Comparison of ENCODE assay signal across 17 cellular contexts in genomic region chr2:443211-443610, GRCh38.
A peak's percentile ranks its signal among the peaks of the same experiment; 100 is the strongest.
DNase-seq lines count a peak whose midpoint lies in the region; ATAC-seq and TF ChIP-seq lines count a peak whose summit lies in the region.
"Had no signal": no experiment of that assay in that cellular context is flagged by ENCODE, and none has a peak within 500 bp of the region (broad histone marks: within the 10 kb centered on the region; RNA-seq: fewer than 3 reads in every experiment).

No MANE protein-coding gene starts in this region.

- H3K4me1 ChIP-seq in thyroid gland (no peaks in the 10 kb centered on the region), endodermal cell (ENCODE audit: control insufficient read depth, insufficient read depth, low read length) (peaks cover 3% of the 10 kb centered on the region)

- H3K9me3 Mint-ChIP-seq in IgD-negative memory B cell (no peaks in the 10 kb centered on the region), natural killer cell (no peaks in the 10 kb centered on the region), endodermal cell (no peaks in the 10 kb centered on the region)
- H3K9me3 Mint-ChIP-seq: H9 had no signal

- intact Hi-C loops in natural killer cell (cut with micrococcal nuclease) (no loop called here), thyroid gland (cut with DNase I) (no loop called here)

- DNase-seq in T-helper 17 cell (no peak), natural killer cell (no peak), thyroid gland (peak; percentile 60 to 65), endodermal cell (no peak), foreskin fibroblast (no peak)
- DNase-seq: ACHN, DMS 273 treated with DMSO at 0.1 percent for 48 hours, DND-41, H9, NCI-H1694 treated with DMSO at 0.1 percent for 48 hours, NCI-H2107, NCI-H510A, NCI-H748 treated with DMSO at 0.1 percent for 48 hours, RPMI8226, SIG-M5 had no signal

- no peak for TF ChIP-seq CTCF in natural killer cell (IDR thresholded peaks at IDR 0.05)
- no peak for TF ChIP-seq CTCF in thyroid gland (IDR thresholded peaks at IDR 0.05)
- no peak for TF ChIP-seq CTCF in endodermal cell (conservative IDR thresholded peaks at IDR 0.05)
- no peak for TF ChIP-seq CTCF in foreskin fibroblast (IDR thresholded peaks at IDR 0.05; ENCODE audit: low read depth, low read length)

- no peak overlapping the region for H3K9ac ChIP-seq in endodermal cell (ENCODE audit: extremely low read depth, low read length, poor library complexity, severe bottlenecking)

- H3K36me3 ChIP-seq in thyroid gland (no peaks in the 10 kb centered on the region), endodermal cell (ENCODE audit: control insufficient read depth, insufficient read depth, low read length) (no peaks in the 10 kb centered on the region)

- H3K4me3 ChIP-seq in thyroid gland (replicated peaks in 1 of 3) (no peak overlapping the region), endodermal cell (ENCODE audit: low read length) (no peak overlapping the region), foreskin fibroblast (ENCODE audit: low read depth in 1 of 2, low read length in 2 of 2) (no peak overlapping the region)

- H3K27me3 Mint-ChIP-seq in IgD-negative memory B cell (peaks cover 1% of the 10 kb centered on the region), T-helper 17 cell (peaks cover 10% of the 10 kb centered on the region), natural killer cell (ENCODE audit: low read depth in 2 of 2) (peaks cover 0 to 3% of the 10 kb centered on the region in 2 donors), endodermal cell (ENCODE audit: insufficient read depth) (peaks cover 3% of the 10 kb centered on the region)

- 47 to 74% methylated on average over 16 to 18 of the region's 18 CpGs for WGBS in thyroid gland, 2 donors
- 92 to 95% methylated on average over 13 to 18 of the region's 18 CpGs for WGBS in endodermal cell (ENCODE audit: insufficient coverage in 1 of 2, insufficient read length in 1 of 2), 2 experiments

- TF ChIP-seq POLR2A in thyroid gland (IDR thresholded peaks at IDR 0.05), result no peak

- H3K27ac Mint-ChIP-seq in IgD-negative memory B cell (peak overlapping the region; percentile 83 to 93 (median 92)), T-helper 17 cell (peak overlapping the region; percentile 79), natural killer cell (peak overlapping the region in 1 of 2 donors; percentile 53), endodermal cell (no peak overlapping the region)

- H3K4me3 Mint-ChIP-seq in IgD-negative memory B cell (peak overlapping the region; percentile 51 to 92 (median 76)), T-helper 17 cell (no peak overlapping the region), natural killer cell (peak overlapping the region; percentile 49), endodermal cell (no peak overlapping the region)
- H3K4me3 Mint-ChIP-seq: H9 had no signal

- ATAC-seq in T-helper 17 cell (no peak), natural killer cell (no peak), HG03108 (IDR thresholded peaks at IDR 0.05; ENCODE audit: unreplicated experiment) (no peak)

- H3K27me3 ChIP-seq in thyroid gland (no peaks in the 10 kb centered on the region), endodermal cell (ENCODE audit: control insufficient read depth, insufficient read depth, low read length, poor library complexity, severe bottlenecking) (no peaks in the 10 kb centered on the region)

- H3K9me3 ChIP-seq in T-helper 17 cell (ENCODE audit: control insufficient read depth, low read length, poor library complexity, severe bottlenecking), result no peaks in the 10 kb centered on the region
- no peaks in the 10 kb centered on the region for H3K9me3 ChIP-seq in thyroid gland
- no peaks in the 10 kb centered on the region for H3K9me3 ChIP-seq in endodermal cell (ENCODE audit: control insufficient read depth, low read length)

- H3K27ac ChIP-seq in thyroid gland (no peak overlapping the region), endodermal cell (ENCODE audit: low read depth, low read length) (no peak overlapping the region)

- H3K36me3 Mint-ChIP-seq in IgD-negative memory B cell (no peaks in the 10 kb centered on the region), T-helper 17 cell (ENCODE audit: low read depth) (peaks cover 3% of the 10 kb centered on the region), natural killer cell (no peaks in the 10 kb centered on the region), endodermal cell (ENCODE audit: low read depth) (no peaks in the 10 kb centered on the region)

- H3K4me1 Mint-ChIP-seq in IgD-negative memory B cell (peaks cover 47 to 63% (median 56%) of the 10 kb centered on the region in 3 donors), T-helper 17 cell (peaks cover 9% of the 10 kb centered on the region), natural killer cell (peaks cover 27 to 42% of the 10 kb centered on the region in 2 donors), endodermal cell (peaks cover 16% of the 10 kb centered on the region)

Comparison
In these comparisons a context has a peak if more than half of its experiments do, and no peak if none do; other contexts are left out.
1. H3K4me3 Mint-ChIP-seq: peak in IgD-negative memory B cell (4 of 4) and natural killer cell (single experiment); none in T-helper 17 cell (single experiment) and endodermal cell (single experiment).
2. DNase-seq: peak in thyroid gland (2 of 2); none in T-helper 17 cell (0 of 3), natural killer cell (single experiment), endodermal cell (single experiment) and foreskin fibroblast (0 of 2).